In genomic region chr1:150259758-150260669, GRCh38 we compare ENCODE assay signal across 9 cellular contexts. TPM values are rescaled to one million over a fixed set of nuclear protein-coding genes. Genes with fewer than 3 reads are reported as not detected.
DNase-seq lines count a peak whose midpoint lies in the region; ATAC-seq, FAIRE-seq and TF ChIP-seq lines count a peak whose summit lies in the region.
"Had no signal": no experiment of that assay in that cellular context is flagged by ENCODE, and none has a peak within 500 bp of the region (broad histone marks: within the 10 kb centered on the region; RNA-seq: fewer than 3 reads in every experiment).

No MANE protein-coding gene starts in this region.

- H3K27me3 Mint-ChIP-seq in neural progenitor cell (ENCODE audit: insufficient read depth, low read depth), result peaks cover 9% of the 10 kb centered on the region

- H3K9me3 Mint-ChIP-seq in neural progenitor cell, result no peaks in the 10 kb centered on the region

- H4K20me1 ChIP-seq in neural progenitor cell (ENCODE audit: low read depth), result no peaks in the 10 kb centered on the region

- H3K27ac ChIP-seq in neural progenitor cell, result peak overlapping the region; percentile 83

- H3K79me2 ChIP-seq in neural progenitor cell (ENCODE audit: low read depth), result peaks cover 48% of the 10 kb centered on the region

- no peaks in the 10 kb centered on the region for H3K36me3 ChIP-seq in neural progenitor cell

- no peak overlapping the region for H2AFZ ChIP-seq in neural progenitor cell (replicated peaks)

- H3K4me1 ChIP-seq in neural progenitor cell, result peaks cover 23% of the 10 kb centered on the region

- H3K9ac ChIP-seq in neural progenitor cell, result peak overlapping the region; percentile 67

- peak overlapping the region; percentile 95 for H3K27ac Mint-ChIP-seq in neural progenitor cell

- peak overlapping the region; percentile 99 for H3K4me2 ChIP-seq in neural progenitor cell

- peaks cover 54% of the 10 kb centered on the region for H3K4me1 Mint-ChIP-seq in neural progenitor cell

- peak overlapping the region; percentile 93 for H3K4me3 Mint-ChIP-seq in neural progenitor cell

- TF ChIP-seq CTCF in neural progenitor cell (IDR thresholded peaks at IDR 0.05), result no peak

- H3K27me3 ChIP-seq in neural progenitor cell, result no peaks in the 10 kb centered on the region

- ATAC-seq in esophagus mucosa, result peak; percentile 42
- ATAC-seq in HG03159 (IDR thresholded peaks at IDR 0.05; ENCODE audit: unreplicated experiment), result no peak

- peaks cover 12% of the 10 kb centered on the region for H3K36me3 Mint-ChIP-seq in neural progenitor cell

- peaks cover 74% of the 10 kb centered on the region for H3F3A ChIP-seq in neural progenitor cell (ENCODE audit: low read depth)

- no peak for FAIRE-seq in RCC 7860 (lab: Jason Lieb, UNC)

- H3K4me3 ChIP-seq in neural progenitor cell, result peak overlapping the region; percentile 84

- H3K9me3 ChIP-seq in neural progenitor cell (ENCODE audit: low read depth), result no peaks in the 10 kb centered on the region

- DNase-seq in ELR (ENCODE audit: low read depth), result peak; percentile 23
- DNase-seq in NCI-H510A (lab: John Stamatoyannopoulos, UW), result peak; percentile 77
- DNase-seq in neural progenitor cell (ENCODE audit: low spot score), result peak; percentile 90
- DNase-seq in RCC 7860 (ENCODE audit: low spot score), result no peak
- DNase-seq in D341Med (ENCODE audit: low spot score), result no peak
- no peak for DNase-seq in T-helper 9 cell

RNA-seq across cellular contexts. Expression of gene CA14, which starts 2.4 kb away (rescaled TPM):
- 0.28 TPM for total RNA-seq in esophagus mucosa
- 56.4 and 64.4 TPM in 2 replicates for total RNA-seq in neural progenitor cell (ENCODE audit: low replicate concordance)
- total RNA-seq: subcutaneous adipose tissue had no signal

RNA-seq across cellular contexts. Expression of gene APH1A, which starts 8.8 kb away (rescaled TPM):
- total RNA-seq in esophagus mucosa, result 113 TPM
- total RNA-seq in neural progenitor cell (ENCODE audit: low replicate concordance), result 63.0 and 118 TPM in 2 replicates

RNA-seq across cellular contexts. Expression of gene C1orf54, which starts 12.6 kb away (rescaled TPM):
- total RNA-seq in esophagus mucosa, result 4.5 TPM
- total RNA-seq in neural progenitor cell (ENCODE audit: low replicate concordance), result 19.7 and 26.7 TPM in 2 replicates

RNA-seq across cellular contexts. Expression of gene CIART, which starts 22.3 kb away (rescaled TPM):
- 3.1 TPM for total RNA-seq in esophagus mucosa
- 22.6 and 25.3 TPM in 2 replicates for total RNA-seq in neural progenitor cell (ENCODE audit: low replicate concordance)

RNA-seq across cellular contexts. Expression of gene ANP32E, which starts 24.1 kb away (rescaled TPM):
- total RNA-seq in esophagus mucosa (15.1 TPM), neural progenitor cell (ENCODE audit: low replicate concordance) (108 and 201 TPM in 2 replicates)

Comparison
In these comparisons a context has a peak if more than half of its experiments do, and no peak if none do; other contexts are left out.
1. DNase-seq: peak in ELR (single experiment), NCI-H510A (single experiment) and neural progenitor cell (single experiment); none in RCC 7860 (single experiment), D341Med (single experiment) and T-helper 9 cell (single experiment).
2. RNA of gene CA14, which starts 2.4 kb away (total RNA-seq): 56.4 to 64.4 TPM in neural progenitor cell; 0.28 TPM in esophagus mucosa (single experiment); every median in the first group is over 10 times any median in the second.